In the genomic region with DNA sequence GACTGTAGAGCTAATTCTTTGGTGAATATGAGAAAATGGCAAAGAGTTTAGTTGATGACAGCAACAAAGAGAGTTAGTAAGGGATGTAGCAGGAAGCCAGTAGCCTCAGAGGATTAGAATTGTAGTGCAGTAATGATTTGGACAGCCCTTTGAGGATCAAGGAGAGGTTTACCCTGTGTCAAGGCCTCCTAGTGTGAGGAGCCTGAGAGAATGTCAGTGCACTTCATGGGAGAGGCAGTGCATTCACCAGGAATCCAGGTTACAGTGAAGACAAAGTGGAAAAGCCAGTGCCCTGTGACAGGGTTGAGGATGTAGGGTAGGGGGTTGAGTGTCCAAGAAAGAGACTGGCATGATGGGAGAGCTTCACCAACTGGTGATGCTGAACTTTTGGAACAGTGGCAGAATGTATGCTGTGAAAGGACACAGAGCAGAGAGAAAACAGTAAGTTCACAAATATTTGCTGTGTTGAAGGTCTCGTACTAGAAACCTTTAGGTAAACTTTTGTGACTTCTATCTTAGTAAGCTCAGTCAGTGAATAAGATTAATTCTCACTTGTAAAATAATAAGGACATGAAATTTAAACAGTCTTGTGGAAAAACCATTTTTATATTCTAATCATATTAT, we compare ENCODE assay signal across 21 cellular contexts.
"Had no signal": no experiment of that assay in that cellular context is flagged by ENCODE, and none has a peak within 500 bp of the region (broad histone marks: within the 10 kb centered on the region; RNA-seq: fewer than 3 reads in every experiment).

No MANE protein-coding gene starts in this region.

- H3K27me3 Mint-ChIP-seq: effector memory CD8-positive, alpha-beta T cell; naive thymus-derived CD8-positive, alpha-beta T cell; progenitor cell of endocrine pancreas; stimulated activated naive CD8-positive, alpha-beta T cell treated with anti-CD3 and anti-CD28 coated beads, Interleukin-15, amount 100 ng/mL, for 72 hours had no signal

- H3K36me3 ChIP-seq: suprapubic skin, transverse colon, upper lobe of right lung, uterus had no signal

- H3K4me1 ChIP-seq: parathyroid adenoma, suprapubic skin, transverse colon, upper lobe of right lung, uterus had no signal

- H3K9me3 Mint-ChIP-seq: effector memory CD8-positive, alpha-beta T cell had no signal

- H3K9me3 ChIP-seq: suprapubic skin, transverse colon, upper lobe of right lung, uterus had no signal

- H3K79me2 ChIP-seq: parathyroid adenoma had no signal

- H3K9ac ChIP-seq: parathyroid adenoma had no signal

- H3K27ac Mint-ChIP-seq: effector memory CD8-positive, alpha-beta T cell; progenitor cell of endocrine pancreas; stimulated activated naive CD8-positive, alpha-beta T cell treated with anti-CD3 and anti-CD28 coated beads, Interleukin-15, amount 100 ng/mL, for 72 hours had no signal

- H3K4me2 ChIP-seq: smooth muscle cell had no signal

- H3K4me3 ChIP-seq: coronary artery, smooth muscle cell, suprapubic skin, transverse colon, upper lobe of right lung, uterus had no signal

- H3K4me3 Mint-ChIP-seq: effector memory CD8-positive, alpha-beta T cell; naive thymus-derived CD8-positive, alpha-beta T cell; stimulated activated naive CD8-positive, alpha-beta T cell treated with anti-CD3 and anti-CD28 coated beads, Interleukin-15, amount 100 ng/mL, for 72 hours had no signal

- DNase-seq: dermis blood vessel endothelial cell; effector memory CD8-positive, alpha-beta T cell; hypothalamus; mesenchymal stem cell; midbrain; naive thymus-derived CD8-positive, alpha-beta T cell; stimulated activated CD4-positive, alpha-beta T cell treated with anti-CD3 and anti-CD28 coated beads, Interleukin-12 subunit alpha, Interleukin-12 subunit beta, amount 100 ng/mL, for 4 hours; stimulated activated CD4-positive, alpha-beta T cell treated with anti-CD3 and anti-CD28 coated beads, Interleukin-1b, Interleukin-23, amount 100 ng/mL, for 48 hours; stimulated activated CD4-positive, alpha-beta T cell treated with anti-CD3 and anti-CD28 coated beads, Interleukin-4, amount 100 ng/mL, for 1 hour; stimulated activated CD8-positive, alpha-beta memory T cell treated with anti-CD3 and anti-CD28 coated beads, Interleukin-4, amount 100 ng/mL, for 48 hours; stimulated activated naive CD4-positive, alpha-beta T cell; stimulated activated naive CD8-positive, alpha-beta T cell treated with anti-CD3 and anti-CD28 coated beads, Interleukin-15, amount 100 ng/mL, for 72 hours; transverse colon; upper lobe of right lung; uterus had no signal

- H2AFZ ChIP-seq: parathyroid adenoma had no signal

- ATAC-seq: effector memory CD8-positive, alpha-beta T cell; naive thymus-derived CD8-positive, alpha-beta T cell; sciatic nerve; stimulated activated naive CD8-positive, alpha-beta T cell treated with anti-CD3 and anti-CD28 coated beads, Interleukin-15, amount 100 ng/mL, for 72 hours had no signal

- H3K27me3 ChIP-seq: suprapubic skin, transverse colon, upper lobe of right lung, uterus had no signal

- H3K27ac ChIP-seq: coronary artery, parathyroid adenoma, suprapubic skin, transverse colon, upper lobe of right lung, uterus had no signal
